ENCODE assay signal across 13 cellular contexts in the genomic region with DNA sequence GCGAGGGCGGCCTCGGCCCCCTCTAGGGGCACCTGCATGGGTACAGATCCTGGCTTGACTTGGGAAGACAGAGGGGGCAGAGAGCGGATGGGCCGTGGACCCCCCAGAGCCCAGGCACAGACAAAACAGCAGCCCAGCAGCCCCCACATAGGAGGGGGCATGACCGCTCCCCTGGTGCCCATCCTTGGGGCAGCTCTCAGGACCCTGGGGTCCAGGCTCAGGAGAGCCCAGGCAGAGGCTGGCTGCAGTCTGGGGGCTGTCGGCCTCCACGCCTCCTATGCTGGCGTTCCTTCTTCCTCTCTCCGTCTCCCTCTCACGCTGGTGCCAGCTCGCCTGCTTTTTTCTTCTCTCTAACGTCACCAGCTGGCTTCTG. TPM values are rescaled to one million over a fixed set of nuclear protein-coding genes. Genes with fewer than 3 reads are reported as not detected.
A peak's percentile ranks its signal among the peaks of the same experiment; 100 is the strongest.
DNase-seq lines count a peak whose midpoint lies in the region; ATAC-seq, FAIRE-seq and TF ChIP-seq lines count a peak whose summit lies in the region.
"Had no signal": no experiment of that assay in that cellular context is flagged by ENCODE, and none has a peak within 500 bp of the region (broad histone marks: within the 10 kb centered on the region; RNA-seq: fewer than 3 reads in every experiment).

A gene with protein sequence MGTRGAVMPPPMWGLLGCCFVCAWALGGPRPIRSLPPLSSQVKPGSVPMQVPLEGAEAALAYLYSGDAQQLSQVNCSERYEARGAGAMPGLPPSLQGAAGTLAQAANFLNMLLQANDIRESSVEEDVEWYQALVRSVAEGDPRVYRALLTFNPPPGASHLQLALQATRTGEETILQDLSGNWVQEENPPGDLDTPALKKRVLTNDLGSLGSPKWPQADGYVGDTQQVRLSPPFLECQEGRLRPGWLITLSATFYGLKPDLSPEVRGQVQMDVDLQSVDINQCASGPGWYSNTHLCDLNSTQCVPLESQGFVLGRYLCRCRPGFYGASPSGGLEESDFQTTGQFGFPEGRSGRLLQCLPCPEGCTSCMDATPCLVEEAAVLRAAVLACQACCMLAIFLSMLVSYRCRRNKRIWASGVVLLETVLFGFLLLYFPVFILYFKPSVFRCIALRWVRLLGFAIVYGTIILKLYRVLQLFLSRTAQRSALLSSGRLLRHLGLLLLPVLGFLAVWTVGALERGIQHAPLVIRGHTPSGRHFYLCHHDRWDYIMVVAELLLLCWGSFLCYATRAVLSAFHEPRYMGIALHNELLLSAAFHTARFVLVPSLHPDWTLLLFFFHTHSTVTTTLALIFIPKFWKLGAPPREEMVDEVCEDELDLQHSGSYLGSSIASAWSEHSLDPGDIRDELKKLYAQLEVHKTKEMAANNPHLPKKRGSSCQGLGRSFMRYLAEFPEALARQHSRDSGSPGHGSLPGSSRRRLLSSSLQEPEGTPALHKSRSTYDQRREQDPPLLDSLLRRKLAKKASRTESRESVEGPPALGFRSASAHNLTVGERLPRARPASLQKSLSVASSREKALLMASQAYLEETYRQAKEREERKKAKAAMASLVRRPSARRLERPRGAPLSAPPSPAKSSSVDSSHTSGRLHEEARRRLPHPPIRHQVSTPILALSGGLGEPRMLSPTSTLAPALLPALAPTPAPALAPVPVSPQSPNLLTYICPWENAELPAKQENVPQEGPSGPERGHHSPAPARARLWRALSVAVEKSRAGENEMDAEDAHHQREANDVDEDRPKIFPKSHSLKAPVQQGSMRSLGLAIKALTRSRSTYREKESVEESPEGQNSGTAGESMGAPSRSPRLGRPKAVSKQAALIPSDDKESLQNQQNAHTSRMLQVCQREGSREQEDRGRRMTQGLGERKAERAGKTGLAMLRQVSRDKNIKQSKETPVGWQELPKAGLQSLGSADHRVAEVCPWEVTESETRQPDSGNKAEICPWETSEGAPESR (N-terminal part only) (minus strand): TSS at position 349 of the 373 bp plus-strand sequence. CDS start 167 bp downstream, at position 182.

- H3K14ac ChIP-seq in H1 (ENCODE audit: insufficient read length) = no peak within 1 kb of the TSS

- no peak within 1 kb of the TSS for H2AFZ ChIP-seq in H1 (ENCODE audit: low read length)
- H2AFZ ChIP-seq in neural progenitor cell (replicated peaks) = no peak within 1 kb of the TSS

- no peaks in the 10 kb centered on the region for H3K36me3 Mint-ChIP-seq in natural killer cell treated with Interleukin-12 subunit alpha and Interleukin-12 subunit beta and Interleukin-15 and Interleukin-18, amount 100 ng/mL, for 72 hours
- H3K36me3 Mint-ChIP-seq in natural killer cell (no peaks in the 10 kb centered on the region), neural progenitor cell (no peaks in the 10 kb centered on the region)

- no peak within 1 kb of the TSS for H3K4me3 Mint-ChIP-seq in natural killer cell treated with Interleukin-12 subunit alpha and Interleukin-12 subunit beta and Interleukin-15 and Interleukin-18, amount 100 ng/mL, for 72 hours
- H3K4me3 Mint-ChIP-seq in natural killer cell (no peak within 1 kb of the TSS), neural progenitor cell (no peak within 1 kb of the TSS)
- H3K4me3 Mint-ChIP-seq: CD4-positive, alpha-beta T cell had no signal

- H3K36me3 ChIP-seq in H1 (ENCODE audit: control insufficient read depth in 2 of 4, insufficient read depth in 4 of 4, low read length in 3 of 4) (no peaks in the 10 kb centered on the region), neural progenitor cell (no peaks in the 10 kb centered on the region)

- no peak within 1 kb of the TSS for H4K91ac ChIP-seq in H1 (replicated peaks; ENCODE audit: insufficient read length, low read length)

- H3K9me3 ChIP-seq in H1 (ENCODE audit: insufficient read depth in 2 of 2, low read depth in 1 of 2, low read length in 1 of 2) (no peaks in the 10 kb centered on the region), neural progenitor cell (ENCODE audit: low read depth) (no peaks in the 10 kb centered on the region)

- H2BK12ac ChIP-seq in H1 (ENCODE audit: low read depth, low read length) = no peak within 1 kb of the TSS

- H2BK120ac ChIP-seq in H1 (replicated peaks; ENCODE audit: low read depth, low read length) = no peak within 1 kb of the TSS

- H3K23me2 ChIP-seq in H1 (ENCODE audit: low read depth, low read length) = no peaks in the 10 kb centered on the region

- H3K9ac ChIP-seq in H1 (replicated peaks in 1 of 4; ENCODE audit: extremely low read depth in 1 of 4, low read depth in 3 of 4, low read length in 3 of 4) (no peak within 1 kb of the TSS), neural progenitor cell (peak within 1 kb of the TSS; percentile 39)

- POLR2A ChIA-PET in H1 (lab: Charles Lee; ENCODE audit: partially characterized antibody) = interaction anchor here (0.8 to 1.7 kb wide), 6 partner anchors 8 to 75 kb away, joined by 3 to 5 read pairs (median 4); no protein-coding TSS in a partner anchor

- no peak within 1 kb of the TSS for H3K27ac Mint-ChIP-seq in natural killer cell treated with Interleukin-12 subunit alpha and Interleukin-12 subunit beta and Interleukin-15 and Interleukin-18, amount 100 ng/mL, for 72 hours
- H3K27ac Mint-ChIP-seq in natural killer cell = no peak within 1 kb of the TSS
- H3K27ac Mint-ChIP-seq in neural progenitor cell = peak within 1 kb of the TSS; percentile 57
- H3K27ac Mint-ChIP-seq: CD4-positive, alpha-beta T cell had no signal

- H4K5ac ChIP-seq in H1 (ENCODE audit: insufficient read length, low read depth, low read length) = no peak within 1 kb of the TSS

- H3K4me2 ChIP-seq in H1 (ENCODE audit: insufficient read depth in 1 of 2, low read depth in 2 of 2, low read length in 2 of 2) (no peak within 1 kb of the TSS), neural progenitor cell (no peak within 1 kb of the TSS)

- DNase-seq in natural killer cell treated with Interleukin-12 subunit alpha and Interleukin-12 subunit beta and Interleukin-15 and Interleukin-18, amount 100 ng/mL, for 72 hours (ENCODE audit: low spot score) = peak; percentile 15
- no peak for DNase-seq in natural killer cell
- DNase-seq in H1 (ENCODE audit: low read depth in 1 of 2, low spot score in 2 of 2) = no peak
- DNase-seq in neural progenitor cell (ENCODE audit: low spot score) = no peak
- DNase-seq in T-helper 2 cell = no peak
- no peak for DNase-seq in NCI-H82 treated with DMSO at 0.1 percent for 48 hours (lab: John Stamatoyannopoulos, UW; ENCODE audit: unreplicated experiment)
- DNase-seq: 8988T; AML-193; Calu3; CD4-positive, alpha-beta T cell; DMS 273 treated with DMSO at 0.1 percent for 48 hours; H7 had no signal

- H4K8ac ChIP-seq in H1 (ENCODE audit: extremely low read depth, insufficient read depth, low read length) = peak within 1 kb of the TSS; percentile 8; the same call in 1 of the 2 replicates

- peak in 1 of 2 donors; percentile 40 for ATAC-seq in natural killer cell treated with Interleukin-12 subunit alpha and Interleukin-12 subunit beta and Interleukin-15 and Interleukin-18, amount 100 ng/mL, for 72 hours
- ATAC-seq in natural killer cell (no peak), HG02759 (IDR thresholded peaks at IDR 0.05; ENCODE audit: unreplicated experiment) (no peak)

- 0 out of 2 replicates have a peak within 1 kb of the TSS, but pooled peaks have one; percentile 21 for H2BK20ac ChIP-seq in H1 (ENCODE audit: low read length)

- H3K27me3 Mint-ChIP-seq in natural killer cell treated with Interleukin-12 subunit alpha and Interleukin-12 subunit beta and Interleukin-15 and Interleukin-18, amount 100 ng/mL, for 72 hours = peaks cover 7% of the 10 kb centered on the region in 2 donors
- H3K27me3 Mint-ChIP-seq in natural killer cell (ENCODE audit: low read depth in 2 of 2) (peaks cover 0 to 4% of the 10 kb centered on the region in 2 donors), neural progenitor cell (ENCODE audit: insufficient read depth, low read depth) (peaks cover 2% of the 10 kb centered on the region)

- H3K4me3 ChIP-seq in H1 (ENCODE audit: extremely low read depth in 1 of 4, insufficient read depth in 2 of 4, low read depth in 3 of 4, low read length in 4 of 4) (no peak within 1 kb of the TSS), neural progenitor cell (no peak within 1 kb of the TSS)

- H3K79me2 ChIP-seq in H1 (ENCODE audit: control insufficient read depth in 1 of 2, insufficient read depth in 2 of 2, low read length in 2 of 2) (no peaks in the 10 kb centered on the region), neural progenitor cell (ENCODE audit: low read depth) (no peaks in the 10 kb centered on the region)

- H2BK5ac ChIP-seq in H1 (ENCODE audit: low read depth, low read length) = no peak within 1 kb of the TSS

- FAIRE-seq in H1 (lab: Jason Lieb, UNC) = no peak

- no peak for TF ChIP-seq POLR2A in H1 (IDR thresholded peaks at IDR 0.05; ENCODE audit: control extremely low read depth in 1 of 2, low read depth in 2 of 2, low read length in 2 of 2)

- CTCF ChIA-PET in H1 (lab: Charles Lee; ENCODE audit: partially characterized antibody) = interaction anchor here (0.9 to 25.7 kb wide), 6 partner anchors 9 to 100 kb away, joined by 3 to 400 read pairs (median 6); partner anchors contain the start of gene ARHGAP23

- TF ChIP-seq CTCF in natural killer cell (IDR thresholded peaks at IDR 0.05) = no peak
- no peak for TF ChIP-seq CTCF in H1 (IDR thresholded peaks at IDR 0.05; ENCODE audit: control extremely low read depth in 1 of 3, insufficient read depth in 1 of 3, low read depth in 1 of 3, low read length in 3 of 3)
- no peak for TF ChIP-seq CTCF in neural progenitor cell (IDR thresholded peaks at IDR 0.05)

- peak within 1 kb of the TSS; percentile 32; the same call in 1 of the 2 replicates for H2AK5ac ChIP-seq in H1 (ENCODE audit: low read depth, low read length)

- intact Hi-C loops in natural killer cell (cut with micrococcal nuclease) = no loop called here

- no peak within 1 kb of the TSS; the same call in 1 of the 2 replicates for H3K18ac ChIP-seq in H1 (ENCODE audit: extremely low read depth, low read length)

- H3K4ac ChIP-seq in H1 (replicated peaks; ENCODE audit: insufficient read length, low read depth, low read length) = no peak within 1 kb of the TSS

- no peak within 1 kb of the TSS for H3K27ac ChIP-seq in H1 (ENCODE audit: low read depth, low read length)
- no peak within 1 kb of the TSS for H3K27ac ChIP-seq in neural progenitor cell

- 84% methylated on average over 7 of the region's 13 CpGs; no CpG with 5 or more reads in 1 of the 2 experiments for WGBS in H1 (ENCODE audit: extremely low coverage in 1 of 2, insufficient coverage in 1 of 2, insufficient read length in 1 of 2, insufficient replicate concordance in 2 of 2, low coverage in 1 of 2, low lambda C conversion rate in 2 of 2, missing lambda C conversion rate in 1 of 2), 2 experiments

- H3K4me1 Mint-ChIP-seq in natural killer cell treated with Interleukin-12 subunit alpha and Interleukin-12 subunit beta and Interleukin-15 and Interleukin-18, amount 100 ng/mL, for 72 hours (ENCODE audit: low read depth in 2 of 2) = no peaks in the 10 kb centered on the region
- no peaks in the 10 kb centered on the region for H3K4me1 Mint-ChIP-seq in natural killer cell
- peaks cover 17% of the 10 kb centered on the region for H3K4me1 Mint-ChIP-seq in neural progenitor cell

- TF ChIP-seq EP300 in H1 (IDR thresholded peaks at IDR 0.05; ENCODE audit: borderline replicate concordance in 1 of 2, low read depth in 2 of 2, low read length in 2 of 2) = no peak

- H3K79me1 ChIP-seq in H1 (ENCODE audit: low read depth, low read length) = no peaks in the 10 kb centered on the region

- no peak within 1 kb of the TSS for H3K23ac ChIP-seq in H1 (ENCODE audit: insufficient read length)

- TF ChIP-seq RAD21 in H1 (IDR thresholded peaks at IDR 0.05 in 1 of 2, conservative IDR thresholded peaks at IDR 0.05 in 1 of 2; ENCODE audit: low read depth in 2 of 2, low read length in 2 of 2) = no peak

- no peak within 1 kb of the TSS for H3K56ac ChIP-seq in H1 (replicated peaks; ENCODE audit: insufficient read length, low read depth, low read length)

- 0 out of 2 replicates have a peak within 1 kb of the TSS, but pooled peaks have one; percentile 46 for H2BK15ac ChIP-seq in H1 (ENCODE audit: low read length)

- H4K20me1 ChIP-seq in H1 (replicated peaks in 1 of 2; ENCODE audit: control insufficient read depth in 1 of 2, insufficient read depth in 2 of 2, low read length in 2 of 2) (no peaks in the 10 kb centered on the region), neural progenitor cell (ENCODE audit: low read depth) (no peaks in the 10 kb centered on the region)

- H3K9me3 Mint-ChIP-seq in natural killer cell treated with Interleukin-12 subunit alpha and Interleukin-12 subunit beta and Interleukin-15 and Interleukin-18, amount 100 ng/mL, for 72 hours = no peaks in the 10 kb centered on the region
- no peaks in the 10 kb centered on the region for H3K9me3 Mint-ChIP-seq in natural killer cell
- no peaks in the 10 kb centered on the region for H3K9me3 Mint-ChIP-seq in neural progenitor cell
- H3K9me3 Mint-ChIP-seq: CD4-positive, alpha-beta T cell had no signal

- H3K4me1 ChIP-seq in H1 (replicated peaks in 1 of 4; ENCODE audit: control insufficient read depth in 3 of 4, insufficient read depth in 4 of 4, low read length in 3 of 4) (peaks cover 0 to 9% (median 3%) of the 10 kb centered on the region in 4 experiments; a peak in 3 of 7 replicates), neural progenitor cell (peaks cover 7% of the 10 kb centered on the region)

- peaks cover 10% of the 10 kb centered on the region for H3F3A ChIP-seq in neural progenitor cell (ENCODE audit: low read depth)

- H3K27me3 ChIP-seq in H1 (replicated peaks in 1 of 4; ENCODE audit: control insufficient read depth in 3 of 4, extremely low read depth in 1 of 4, insufficient read depth in 3 of 4, low read length in 3 of 4) = no peaks in the 10 kb centered on the region
- H3K27me3 ChIP-seq in neural progenitor cell = no peaks in the 10 kb centered on the region

RNA-seq across cellular contexts. Expression of the gene that starts here (rescaled TPM):
- under 1 TPM in 1 of 2 donors, not detected in 1; 0.10 TPM for total RNA-seq in natural killer cell treated with Interleukin-12 subunit alpha and Interleukin-12 subunit beta and Interleukin-15 and Interleukin-18, amount 100 ng/mL, for 72 hours
- total RNA-seq in natural killer cell = not detected
- 0.07 and 0.13 TPM in 2 replicates for total RNA-seq in H1 (2021; fragmentation: NEBNext Ultra II Directional; extraction: Animal tissue kit (Norgen Biotek cat#: 25700))
- 0.02 and 0.03 TPM in 2 replicates for polyA plus RNA-seq in H1 (2011; rRNA removed)
- 0.01 TPM for polyA plus RNA-seq in H1 (2011; cell fraction: cytosol; rRNA removed)
- polyA plus RNA-seq in H1 (2011; cell fraction: nucleus; rRNA removed) = 0.19 TPM
- 0.04 to 0.07 TPM (median 0.05 TPM) in 4 replicates for polyA plus RNA-seq in H1 (2012, experiment 1 of 2)
- not detected for polyA plus RNA-seq in H1 (2012, experiment 2 of 2)
- polyA plus RNA-seq in H1 (2013, experiment 1 of 2) = 0.02 TPM
- polyA plus RNA-seq in H1 (2013, experiment 2 of 2) = 0.02 TPM
- 0.02 and 0.09 TPM in 2 replicates for polyA minus RNA-seq in H1 (2011; rRNA and poly(A)+ RNA removed)
- not detected for polyA minus RNA-seq in H1 (2011; cell fraction: cytosol; rRNA and poly(A)+ RNA removed)
- polyA minus RNA-seq in H1 (2011; cell fraction: nucleus; rRNA and poly(A)+ RNA removed) = not detected
- total RNA-seq in neural progenitor cell (ENCODE audit: low replicate concordance) = 0.22 TPM in 1 of 2 replicates, not detected in the other
- total RNA-seq: CD4-positive, alpha-beta T cell had no signal

Comparison
In these comparisons a context has a peak if more than half of its experiments do, and no peak if none do; other contexts are left out.
1. Peak in DNase-seq in natural killer cell treated with Interleukin-12 subunit alpha and Interleukin-12 subunit beta and Interleukin-15 and Interleukin-18, amount 100 ng/mL, for 72 hours; RNA of the gene not detected or under 1 TPM.